In the genomic region with DNA sequence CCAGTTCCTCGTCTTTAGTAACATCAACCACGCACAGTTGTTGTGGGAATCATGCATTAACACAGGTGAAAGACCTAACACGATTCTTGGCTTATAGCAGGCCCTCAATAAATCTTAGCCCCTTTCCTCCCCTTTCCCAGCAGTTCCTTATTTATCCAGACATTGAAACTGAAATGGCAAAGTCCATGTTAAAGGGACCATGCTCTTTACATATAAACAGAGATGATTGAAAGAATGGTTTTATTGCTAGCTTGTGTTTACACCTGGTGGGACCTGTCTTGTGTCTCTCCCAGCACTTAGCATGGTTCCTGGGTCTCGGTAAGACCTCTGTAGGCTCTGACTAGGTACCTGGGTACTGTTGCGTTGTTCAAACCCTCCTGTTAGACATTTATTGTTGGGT, we compare ENCODE assay signal across 27 cellular contexts.
"Had no signal": no experiment of that assay in that cellular context is flagged by ENCODE, and none has a peak within 500 bp of the region (broad histone marks: within the 10 kb centered on the region; RNA-seq: fewer than 3 reads in every experiment).

No MANE protein-coding gene starts in this region.

- H3K27ac ChIP-seq: colonic mucosa, coronary artery, dorsolateral prefrontal cortex, epithelial cell of prostate, esophagus muscularis mucosa, esophagus squamous epithelium, foreskin keratinocyte, gastrocnemius medialis, gastroesophageal sphincter, heart left ventricle had no signal

- H3K4me3 Mint-ChIP-seq: dendritic cell treated with granulocyte-macrophage colony-stimulating factor and Interleukin-4, amounts not matched to agents 40 ng/mL and 50 ng/mL, for 4 days; effector memory CD8-positive, alpha-beta T cell; endodermal cell had no signal

- H3K27ac Mint-ChIP-seq: dendritic cell treated with granulocyte-macrophage colony-stimulating factor and Interleukin-4, amounts not matched to agents 40 ng/mL and 50 ng/mL, for 4 days; effector memory CD8-positive, alpha-beta T cell; endodermal cell had no signal

- H3K9me3 ChIP-seq: colonic mucosa, esophagus muscularis mucosa, esophagus squamous epithelium, gastrocnemius medialis, gastroesophageal sphincter, heart left ventricle had no signal

- H3K36me3 ChIP-seq: colonic mucosa, esophagus muscularis mucosa, esophagus squamous epithelium, gastrocnemius medialis, gastroesophageal sphincter, heart left ventricle had no signal

- DNase-seq: colonic mucosa; cortex of kidney; dermis blood vessel endothelial cell; dorsolateral prefrontal cortex; effector CD4-positive, alpha-beta T cell; effector CD8-positive, alpha-beta T cell; effector memory CD4-positive, alpha-beta T cell; effector memory CD8-positive, alpha-beta T cell; endodermal cell; erythroblast; esophagus squamous epithelium; foreskin fibroblast; foreskin keratinocyte; gastrocnemius medialis; glutamatergic neuron; head of caudate nucleus; heart left ventricle had no signal

- H3K4me1 ChIP-seq: colonic mucosa, foreskin keratinocyte, gastrocnemius medialis, gastroesophageal sphincter had no signal

- H3K27me3 Mint-ChIP-seq: dendritic cell treated with granulocyte-macrophage colony-stimulating factor and Interleukin-4, amounts not matched to agents 40 ng/mL and 50 ng/mL, for 4 days; effector memory CD8-positive, alpha-beta T cell had no signal

- H3K4me3 ChIP-seq: colonic mucosa, coronary artery, dorsolateral prefrontal cortex, esophagus muscularis mucosa, esophagus squamous epithelium, gastrocnemius medialis, gastroesophageal sphincter, heart left ventricle had no signal

- H3K9me3 Mint-ChIP-seq: endodermal cell had no signal

- ATAC-seq: effector memory CD8-positive, alpha-beta T cell; esophagus mucosa; foreskin keratinocyte; gastrocnemius medialis; gastroesophageal sphincter; heart left ventricle had no signal

- H3K27me3 ChIP-seq: colonic mucosa, dorsolateral prefrontal cortex, esophagus muscularis mucosa, esophagus squamous epithelium, foreskin keratinocyte, gastrocnemius medialis, gastroesophageal sphincter, heart left ventricle had no signal

- FAIRE-seq: colon, endometrium, endothelial cell of umbilical vein, frontal cortex had no signal
